Comparison of ENCODE assay signal across 9 cellular contexts in genomic region chr7:121394709-121395140, GRCh38. TPM values are rescaled to one million over a fixed set of nuclear protein-coding genes. Genes with fewer than 3 reads are reported as not detected.
DNase-seq lines count a peak whose midpoint lies in the region; ATAC-seq and TF ChIP-seq lines count a peak whose summit lies in the region.
"Had no signal": no experiment of that assay in that cellular context is flagged by ENCODE, and none has a peak within 500 bp of the region (broad histone marks: within the 10 kb centered on the region; RNA-seq: fewer than 3 reads in every experiment).

No MANE protein-coding gene starts in this region.

- H3K27ac ChIP-seq in body of pancreas, result peak overlapping the region; percentile 3 to 95 (median 76)
- H3K27ac ChIP-seq in trophoblast cell (ENCODE audit: low read depth, low read length), result no peak overlapping the region
- H3K27ac ChIP-seq in foreskin keratinocyte, result no peak overlapping the region
- H3K27ac ChIP-seq: parathyroid adenoma had no signal

- peak; percentile 43 for ATAC-seq in GM18861 (IDR thresholded peaks at IDR 0.05; ENCODE audit: unreplicated experiment)
- peak; percentile 17 for ATAC-seq in HG03558 (IDR thresholded peaks at IDR 0.05; ENCODE audit: extremely low read depth, unreplicated experiment)
- peak; percentile 2 for ATAC-seq in body of pancreas
- ATAC-seq in foreskin keratinocyte, result no peak

- H3K9ac ChIP-seq in trophoblast cell (ENCODE audit: low read length), result no peak overlapping the region
- H3K9ac ChIP-seq: parathyroid adenoma had no signal

- H3K79me1 ChIP-seq in trophoblast cell (ENCODE audit: low read length), result peaks cover 8% of the 10 kb centered on the region

- H3K9me3 ChIP-seq in body of pancreas (no peaks in the 10 kb centered on the region), trophoblast cell (ENCODE audit: insufficient read depth, low read depth, low read length) (no peaks in the 10 kb centered on the region)

- H3K27me3 ChIP-seq in body of pancreas, result no peaks in the 10 kb centered on the region
- H3K27me3 ChIP-seq in trophoblast cell (ENCODE audit: insufficient read depth, low read length), result no peaks in the 10 kb centered on the region
- H3K27me3 ChIP-seq in foreskin keratinocyte, result no peaks in the 10 kb centered on the region

- H3K4me3 ChIP-seq in body of pancreas (no peak overlapping the region), trophoblast cell (ENCODE audit: low read depth, low read length) (no peak overlapping the region)

- H2AK5ac ChIP-seq in trophoblast cell (ENCODE audit: low read length), result no peak overlapping the region

- whole genome bisulfite sequencing in body of pancreas, 2 donors, result 11 to 15% methylated on average over 7 of the region's 7 CpGs
- no CpG with 5 or more reads among the region's 7 CpGs for WGBS in trophoblast cell (ENCODE audit: extremely low coverage, insufficient coverage, insufficient read length)

- no peak overlapping the region for H3K14ac ChIP-seq in trophoblast cell (ENCODE audit: low read length)

- H3K4me1 ChIP-seq in body of pancreas, result peaks cover 53% of the 10 kb centered on the region
- peaks cover 0 to 2% of the 10 kb centered on the region in 2 experiments for H3K4me1 ChIP-seq in trophoblast cell (ENCODE audit: control insufficient read depth in 1 of 2, insufficient read depth in 2 of 2, low read length in 2 of 2)
- peaks cover 12% of the 10 kb centered on the region for H3K4me1 ChIP-seq in foreskin keratinocyte
- H3K4me1 ChIP-seq: parathyroid adenoma had no signal

- H2BK120ac ChIP-seq in trophoblast cell (ENCODE audit: insufficient read depth, low read length, poor library complexity), result no peak overlapping the region

- peak overlapping the region; percentile 69 for H3K4ac ChIP-seq in trophoblast cell (ENCODE audit: low read depth, low read length)

- H2BK12ac ChIP-seq in trophoblast cell (ENCODE audit: low read length), result no peak overlapping the region

- H4K91ac ChIP-seq in trophoblast cell (ENCODE audit: low read depth, low read length), result no peak overlapping the region

- no peak overlapping the region for H4K8ac ChIP-seq in trophoblast cell (ENCODE audit: low read depth, low read length)

- intact Hi-C loops in body of pancreas (cut with DNase I), result no loop called here

- no peaks in the 10 kb centered on the region for H3K36me3 ChIP-seq in body of pancreas (replicated peaks in 1 of 2; ENCODE audit: insufficient read depth in 1 of 2, low read depth in 2 of 2)
- H3K36me3 ChIP-seq in trophoblast cell (ENCODE audit: control insufficient read depth in 1 of 2, insufficient read depth in 2 of 2, low read length in 2 of 2), result peaks cover 0 to 2% of the 10 kb centered on the region in 2 experiments

- no peak overlapping the region for H2BK5ac ChIP-seq in trophoblast cell (ENCODE audit: low read depth, low read length, poor library complexity)

- H3K23ac ChIP-seq in trophoblast cell (ENCODE audit: low read length), result no peak overlapping the region

- peak overlapping the region; percentile 4 for H3K4me2 ChIP-seq in trophoblast cell (ENCODE audit: low read length)

- DNase-seq in body of pancreas (peak in 3 of 4 donors; percentile 25 to 38 (median 27)), trophoblast cell (peak in 1 of 2 donors; percentile 21), NCI-H2196 treated with DMSO at 0.1 percent for 48 hours (lab: John Stamatoyannopoulos, UW; ENCODE audit: unreplicated experiment) (no peak), DMS114 treated with DMSO at 0.1 percent for 48 hours (lab: John Stamatoyannopoulos, UW; ENCODE audit: unreplicated experiment) (no peak), foreskin keratinocyte (no peak), dedifferentiated amniotic fluid mesenchymal stem cell (ENCODE audit: extremely low spot score) (no peak)

- TF ChIP-seq POLR2A in body of pancreas (IDR thresholded peaks at IDR 0.05), result no peak

- TF ChIP-seq CTCF in body of pancreas (IDR thresholded peaks at IDR 0.05), result no peak
- TF ChIP-seq CTCF in foreskin keratinocyte (conservative IDR thresholded peaks at IDR 0.05), result no peak

- no peak overlapping the region for H2AFZ ChIP-seq in trophoblast cell (ENCODE audit: insufficient read depth, low read length, poor library complexity)

- peaks cover 6% of the 10 kb centered on the region for H3K79me2 ChIP-seq in trophoblast cell (ENCODE audit: control insufficient read depth, insufficient read depth, low read length, poor library complexity)

- H4K12ac ChIP-seq in trophoblast cell (ENCODE audit: low read depth, low read length), result no peak overlapping the region

- no peak overlapping the region for H3K18ac ChIP-seq in trophoblast cell (ENCODE audit: low read length)

RNA-seq across cellular contexts. Expression of gene FAM3C, which starts 1.4 kb away (rescaled TPM):
- total RNA-seq in body of pancreas (10 to 100 TPM; 33.6 to 69.3 TPM), foreskin keratinocyte (43.5 and 49.6 TPM in 2 replicates)
- polyA plus RNA-seq in trophoblast cell (2013), result 61.0 and 61.4 TPM in 2 replicates
- 27.3 and 36.0 TPM in 2 replicates for polyA plus RNA-seq in foreskin keratinocyte

Comparison
In these comparisons a context has a peak if more than half of its experiments do, and no peak if none do; other contexts are left out.
1. DNase-seq: peak in body of pancreas (3 of 4); none in NCI-H2196 treated with DMSO at 0.1 percent for 48 hours (single experiment), DMS114 treated with DMSO at 0.1 percent for 48 hours (single experiment), foreskin keratinocyte (0 of 2) and dedifferentiated amniotic fluid mesenchymal stem cell (single experiment).
2. H3K27ac ChIP-seq: peak in body of pancreas (4 of 4); none in trophoblast cell (single experiment) and foreskin keratinocyte (single experiment).